11 cellular contexts compared by ENCODE assay signal in the genomic region with DNA sequence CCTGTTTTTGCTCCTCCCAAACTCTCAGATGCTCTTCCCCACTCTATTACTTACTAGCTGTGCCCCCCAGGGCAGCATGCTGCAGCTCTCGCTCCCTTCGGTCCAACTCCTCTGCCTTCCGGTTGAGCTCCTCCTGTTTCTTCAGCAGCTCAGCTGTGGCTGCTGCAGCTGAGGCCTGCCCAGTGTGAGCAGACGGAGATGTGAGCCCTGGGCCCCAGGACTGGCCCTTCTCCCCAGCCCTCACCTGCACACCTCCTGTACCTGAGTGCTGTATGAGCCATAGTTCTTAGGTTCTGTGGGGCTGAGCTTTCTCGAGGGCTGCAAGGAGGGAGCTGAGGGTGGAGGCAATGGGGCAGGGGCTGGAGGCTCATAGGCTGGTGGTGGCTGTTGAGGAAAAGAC. TPM values are rescaled to one million over a fixed set of nuclear protein-coding genes. Genes with fewer than 3 reads are reported as not detected.
A peak's percentile ranks its signal among the peaks of the same experiment; 100 is the strongest.
DNase-seq lines count a peak whose midpoint lies in the region; ATAC-seq and TF ChIP-seq lines count a peak whose summit lies in the region.
"Had no signal": no experiment of that assay in that cellular context is flagged by ENCODE, and none has a peak within 500 bp of the region (broad histone marks: within the 10 kb centered on the region; RNA-seq: fewer than 3 reads in every experiment).

No MANE protein-coding gene starts in this region.

- no peak overlapping the region for H2AFZ ChIP-seq in GM23338

- H3K36me3 ChIP-seq in GM23338 (ENCODE audit: insufficient read depth) (peaks cover 33% of the 10 kb centered on the region), thyroid gland (peaks cover 22 to 26% of the 10 kb centered on the region in 2 donors)

- no peak overlapping the region for H3K27ac ChIP-seq in CD4-positive, alpha-beta T cell (ENCODE audit: low read depth, low read length)
- H3K27ac ChIP-seq in GM23338 (ENCODE audit: low read depth) (no peak overlapping the region), thyroid gland (no peak overlapping the region)

- no peaks in the 10 kb centered on the region for H4K20me1 ChIP-seq in GM23338 (replicated peaks; ENCODE audit: insufficient read depth)

- no peaks in the 10 kb centered on the region for H3K9me3 ChIP-seq in CD4-positive, alpha-beta T cell (ENCODE audit: control insufficient read depth, low read length)
- no peaks in the 10 kb centered on the region for H3K9me3 ChIP-seq in thyroid gland
- H3K9me3 ChIP-seq: sigmoid colon had no signal

- TF ChIP-seq POLR2A in thyroid gland (IDR thresholded peaks at IDR 0.05), result no peak

- no peaks in the 10 kb centered on the region for H3K27me3 ChIP-seq in CD4-positive, alpha-beta T cell (ENCODE audit: control insufficient read depth, insufficient read depth, low read length)
- H3K27me3 ChIP-seq in GM23338 (ENCODE audit: insufficient read depth) (no peaks in the 10 kb centered on the region), thyroid gland (no peaks in the 10 kb centered on the region)
- H3K27me3 ChIP-seq: sigmoid colon had no signal

- no peak for DNase-seq in CD4-positive, alpha-beta T cell
- DNase-seq in GM23338 (ENCODE audit: low spot score), result no peak
- DNase-seq in activated T-helper 1 cell treated with anti-CD3 and anti-CD28 coated beads, Interleukin-12 subunit alpha, Interleukin-12 subunit beta, Interleukin-2, Interleukin-4 antibody, amounts not matched to agents 30 ng/mL and 10 ng/mL and 1 ng/mL, durations not matched to agents 14 hours and 24 hours and 36 hours (ENCODE audit: low spot score), result no peak
- DNase-seq in naive B cell, result no peak
- no peak for DNase-seq in RKO (ENCODE audit: low spot score)
- no peak for DNase-seq in thyroid gland
- DNase-seq: COR-L47, islet precursor cell, NCI-H2107, sigmoid colon had no signal

- POLR2A ChIA-PET in CD4-positive, alpha-beta T cell (lab: Charles Lee), result interaction anchor here (0.7 to 5.7 kb wide), 5 partner anchors 9 to 586 kb away, joined by 3 to 54 read pairs (median 19); a partner anchor contains a TSS

- WGBS in thyroid gland, 2 donors, result 89 to 92% methylated on average over 5 of the region's 5 CpGs

- ATAC-seq in CD4-positive, alpha-beta T cell (ENCODE audit: poor library complexity), result no peak
- ATAC-seq in GM23338 (no peak), naive B cell (ENCODE audit: low read depth in 2 of 2) (no peak), HG02938 (IDR thresholded peaks at IDR 0.05; ENCODE audit: unreplicated experiment) (no peak)

- peak overlapping the region; percentile 42 for H3K4me3 Mint-ChIP-seq in CD4-positive, alpha-beta T cell
- H3K4me3 Mint-ChIP-seq in GM23338 (peak overlapping the region; percentile 94; the same call in 1 of the 3 replicates), naive B cell (peak overlapping the region in 5 of 8 donors; percentile 72 to 97 (median 91))
- peak overlapping the region; percentile 90 for H3K4me3 Mint-ChIP-seq in activated T-helper 1 cell treated with anti-CD3 and anti-CD28 coated beads, Interleukin-12 subunit alpha, Interleukin-12 subunit beta, Interleukin-2, Interleukin-4 antibody, amounts not matched to agents 30 ng/mL and 10 ng/mL and 1 ng/mL, durations not matched to agents 14 hours and 24 hours and 36 hours

- CTCF ChIA-PET in CD4-positive, alpha-beta T cell (lab: Charles Lee), result interaction anchor here (0.6 to 4.5 kb wide), 2 partner anchors 10 to 184 kb away, joined by 3 to 47 read pairs; no protein-coding TSS in a partner anchor

- H3K36me3 Mint-ChIP-seq in CD4-positive, alpha-beta T cell (ENCODE audit: low read depth), result peaks cover 82% of the 10 kb centered on the region
- peaks cover 57% of the 10 kb centered on the region for H3K36me3 Mint-ChIP-seq in GM23338 (ENCODE audit: low read depth)
- peaks cover 55% of the 10 kb centered on the region for H3K36me3 Mint-ChIP-seq in activated T-helper 1 cell treated with anti-CD3 and anti-CD28 coated beads, Interleukin-12 subunit alpha, Interleukin-12 subunit beta, Interleukin-2, Interleukin-4 antibody, amounts not matched to agents 30 ng/mL and 10 ng/mL and 1 ng/mL, durations not matched to agents 14 hours and 24 hours and 36 hours (ENCODE audit: low read depth)
- peaks cover 6 to 10% of the 10 kb centered on the region in 2 donors for H3K36me3 Mint-ChIP-seq in naive B cell

- peaks cover 43% of the 10 kb centered on the region for H3F3A ChIP-seq in GM23338 (replicated peaks; ENCODE audit: low read depth)

- H3K27me3 Mint-ChIP-seq in CD4-positive, alpha-beta T cell, result no peaks in the 10 kb centered on the region
- H3K27me3 Mint-ChIP-seq in GM23338 (ENCODE audit: insufficient read depth, low read depth, poor library complexity), result peaks cover 20% of the 10 kb centered on the region
- no peaks in the 10 kb centered on the region for H3K27me3 Mint-ChIP-seq in activated T-helper 1 cell treated with anti-CD3 and anti-CD28 coated beads, Interleukin-12 subunit alpha, Interleukin-12 subunit beta, Interleukin-2, Interleukin-4 antibody, amounts not matched to agents 30 ng/mL and 10 ng/mL and 1 ng/mL, durations not matched to agents 14 hours and 24 hours and 36 hours (ENCODE audit: insufficient read depth)
- no peaks in the 10 kb centered on the region for H3K27me3 Mint-ChIP-seq in naive B cell

- H3K4me1 ChIP-seq in GM23338 (ENCODE audit: insufficient read depth) (peaks cover 13% of the 10 kb centered on the region), thyroid gland (peaks cover 12 to 19% of the 10 kb centered on the region in 2 donors)

- peak overlapping the region; percentile 24 for H3K27ac Mint-ChIP-seq in CD4-positive, alpha-beta T cell
- H3K27ac Mint-ChIP-seq in GM23338 (no peak overlapping the region), naive B cell (peak overlapping the region in 4 of 6 donors; percentile 6 to 88 (median 66))
- peak overlapping the region; percentile 49 for H3K27ac Mint-ChIP-seq in activated T-helper 1 cell treated with anti-CD3 and anti-CD28 coated beads, Interleukin-12 subunit alpha, Interleukin-12 subunit beta, Interleukin-2, Interleukin-4 antibody, amounts not matched to agents 30 ng/mL and 10 ng/mL and 1 ng/mL, durations not matched to agents 14 hours and 24 hours and 36 hours

- no peak overlapping the region for H3K4me3 ChIP-seq in GM23338
- no peak overlapping the region for H3K4me3 ChIP-seq in thyroid gland (replicated peaks in 1 of 3)

- no peaks in the 10 kb centered on the region for H3K9me3 Mint-ChIP-seq in CD4-positive, alpha-beta T cell
- H3K9me3 Mint-ChIP-seq in GM23338, result peaks cover 7% of the 10 kb centered on the region; the same call in 1 of the 3 replicates
- no peaks in the 10 kb centered on the region for H3K9me3 Mint-ChIP-seq in activated T-helper 1 cell treated with anti-CD3 and anti-CD28 coated beads, Interleukin-12 subunit alpha, Interleukin-12 subunit beta, Interleukin-2, Interleukin-4 antibody, amounts not matched to agents 30 ng/mL and 10 ng/mL and 1 ng/mL, durations not matched to agents 14 hours and 24 hours and 36 hours
- no peaks in the 10 kb centered on the region for H3K9me3 Mint-ChIP-seq in naive B cell

- TF ChIP-seq CTCF in CD4-positive, alpha-beta T cell (IDR thresholded peaks at IDR 0.05), result no peak
- TF ChIP-seq CTCF in GM23338 (conservative IDR thresholded peaks at IDR 0.05; ENCODE audit: low read depth in 2 of 2) (no peak), thyroid gland (IDR thresholded peaks at IDR 0.05) (no peak)

- H3K4me2 ChIP-seq in GM23338, result no peak overlapping the region

- intact Hi-C loops in CD4-positive, alpha-beta T cell (cut with DNase I, micrococcal nuclease), result no loop called here
- intact Hi-C loops in activated T-helper 1 cell treated with anti-CD3 and anti-CD28 coated beads, Interleukin-12 subunit alpha, Interleukin-12 subunit beta, Interleukin-2, Interleukin-4 antibody, amounts not matched to agents 30 ng/mL and 10 ng/mL and 1 ng/mL, durations not matched to agents 14 hours and 24 hours and 36 hours (cut with micrococcal nuclease), result loop anchor here (5.0 kb wide), 2 partner anchors 53 to 427 kb away; a partner anchor contains a TSS
- intact Hi-C loops in thyroid gland (cut with DNase I), result no loop called here

- H3K9me2 ChIP-seq in GM23338 (ENCODE audit: insufficient read depth), result no peaks in the 10 kb centered on the region

- H3K4me1 Mint-ChIP-seq in CD4-positive, alpha-beta T cell (ENCODE audit: low read depth), result peaks cover 54% of the 10 kb centered on the region
- H3K4me1 Mint-ChIP-seq in GM23338, result peaks cover 21% of the 10 kb centered on the region
- peaks cover 52% of the 10 kb centered on the region for H3K4me1 Mint-ChIP-seq in activated T-helper 1 cell treated with anti-CD3 and anti-CD28 coated beads, Interleukin-12 subunit alpha, Interleukin-12 subunit beta, Interleukin-2, Interleukin-4 antibody, amounts not matched to agents 30 ng/mL and 10 ng/mL and 1 ng/mL, durations not matched to agents 14 hours and 24 hours and 36 hours (ENCODE audit: low read depth)
- peaks cover 40 to 50% (median 50%) of the 10 kb centered on the region in 3 donors for H3K4me1 Mint-ChIP-seq in naive B cell

- peaks cover 10% of the 10 kb centered on the region for H3K79me2 ChIP-seq in GM23338 (replicated peaks; ENCODE audit: insufficient read depth)

RNA-seq across cellular contexts. Expression of a gene that starts 1.9 kb away (rescaled TPM):
- 10 to 100 TPM; 54.8 to 55.6 TPM for total RNA-seq in CD4-positive, alpha-beta T cell
- 47.2 and 52.5 TPM in 2 replicates for total RNA-seq in GM23338 (2014; rRNA removed; shearing (Covaris generic))
- polyA plus RNA-seq in GM23338 (2016; fragmentation: Nextera tagmentation; extraction: Ambion mirVana) (38.3 and 50.5 TPM in 2 replicates), naive B cell (ENCODE audit: low read depth in 6 of 6) (100 to 1,000 TPM; 100 to 142 (median 125) TPM)
- 147 and 168 TPM in 2 replicates for total RNA-seq in activated T-helper 1 cell treated with anti-CD3 and anti-CD28 coated beads, Interleukin-12 subunit alpha, Interleukin-12 subunit beta, Interleukin-2, Interleukin-4 antibody, amounts not matched to agents 30 ng/mL and 10 ng/mL and 1 ng/mL, durations not matched to agents 14 hours and 24 hours and 36 hours
- 10 to 100 TPM; 51.9 to 73.5 (median 62.7) TPM for total RNA-seq in thyroid gland

RNA-seq across cellular contexts. Expression of a gene that starts 5.0 kb away (rescaled TPM):
- 1 to 10 TPM; 6.6 to 8.3 TPM for total RNA-seq in CD4-positive, alpha-beta T cell
- 34.7 and 46.3 TPM in 2 replicates for total RNA-seq in GM23338 (2014; rRNA removed; shearing (Covaris generic))
- 18.6 and 19.5 TPM in 2 replicates for polyA plus RNA-seq in GM23338 (2016; fragmentation: Nextera tagmentation; extraction: Ambion mirVana)
- 40.3 and 45.5 TPM in 2 replicates for total RNA-seq in activated T-helper 1 cell treated with anti-CD3 and anti-CD28 coated beads, Interleukin-12 subunit alpha, Interleukin-12 subunit beta, Interleukin-2, Interleukin-4 antibody, amounts not matched to agents 30 ng/mL and 10 ng/mL and 1 ng/mL, durations not matched to agents 14 hours and 24 hours and 36 hours
- 1 to 10 TPM in 3 of 6 donors, under 1 TPM in 3; 0.54 to 1.7 (median 1.2) TPM for polyA plus RNA-seq in naive B cell (ENCODE audit: low read depth in 6 of 6)
- total RNA-seq in thyroid gland, result 10 to 100 TPM in 1 of 4 donors, 1 to 10 TPM in 3; 5.6 to 12.0 (median 7.8) TPM

RNA-seq across cellular contexts. Expression of a gene that starts 13.0 kb away (rescaled TPM):
- 10 to 100 TPM; 48.1 to 49.8 TPM for total RNA-seq in CD4-positive, alpha-beta T cell
- total RNA-seq in GM23338 (2014; rRNA removed; shearing (Covaris generic)), result 40.4 and 54.6 TPM in 2 replicates
- polyA plus RNA-seq in GM23338 (2016; fragmentation: Nextera tagmentation; extraction: Ambion mirVana) (23.9 and 27.2 TPM in 2 replicates), naive B cell (ENCODE audit: low read depth in 6 of 6) (10 to 100 TPM; 11.6 to 28.2 (median 18.1) TPM)
- 87.0 and 91.6 TPM in 2 replicates for total RNA-seq in activated T-helper 1 cell treated with anti-CD3 and anti-CD28 coated beads, Interleukin-12 subunit alpha, Interleukin-12 subunit beta, Interleukin-2, Interleukin-4 antibody, amounts not matched to agents 30 ng/mL and 10 ng/mL and 1 ng/mL, durations not matched to agents 14 hours and 24 hours and 36 hours
- 10 to 100 TPM; 40.0 to 61.6 (median 56.2) TPM for total RNA-seq in thyroid gland

RNA-seq across cellular contexts. Expression of a gene that starts 17.0 kb away (rescaled TPM):
- total RNA-seq in CD4-positive, alpha-beta T cell, result 1 to 10 TPM; 1.3 to 1.8 TPM
- 3.5 and 4.9 TPM in 2 replicates for total RNA-seq in GM23338 (2014; rRNA removed; shearing (Covaris generic))
- polyA plus RNA-seq in GM23338 (2016; fragmentation: Nextera tagmentation; extraction: Ambion mirVana) (3.4 and 4.6 TPM in 2 replicates), naive B cell (ENCODE audit: low read depth in 6 of 6) (under 1 TPM in 2 of 6 donors, not detected in 4; 0.08 to 0.33 TPM)
- 2.5 and 3.3 TPM in 2 replicates for total RNA-seq in activated T-helper 1 cell treated with anti-CD3 and anti-CD28 coated beads, Interleukin-12 subunit alpha, Interleukin-12 subunit beta, Interleukin-2, Interleukin-4 antibody, amounts not matched to agents 30 ng/mL and 10 ng/mL and 1 ng/mL, durations not matched to agents 14 hours and 24 hours and 36 hours
- 1 to 10 TPM; 1.5 to 2.9 (median 2.2) TPM for total RNA-seq in thyroid gland

RNA-seq across cellular contexts. Expression of a gene that starts 41.0 kb away (rescaled TPM):
- total RNA-seq in CD4-positive, alpha-beta T cell, result not detected
- total RNA-seq in GM23338 (2014; rRNA removed; shearing (Covaris generic)), result 3.3 and 3.7 TPM in 2 replicates
- polyA plus RNA-seq in GM23338 (2016; fragmentation: Nextera tagmentation; extraction: Ambion mirVana) (1.5 and 2.0 TPM in 2 replicates), naive B cell (ENCODE audit: low read depth in 6 of 6) (not detected)
- total RNA-seq in activated T-helper 1 cell treated with anti-CD3 and anti-CD28 coated beads, Interleukin-12 subunit alpha, Interleukin-12 subunit beta, Interleukin-2, Interleukin-4 antibody, amounts not matched to agents 30 ng/mL and 10 ng/mL and 1 ng/mL, durations not matched to agents 14 hours and 24 hours and 36 hours, result 0.05 and 0.15 TPM in 2 replicates
- not detected for total RNA-seq in thyroid gland
- total RNA-seq: sigmoid colon had no signal

Comparison
In these comparisons a context has a peak if more than half of its experiments do, and no peak if none do; other contexts are left out.
1. H3K4me3 Mint-ChIP-seq: peak in every context shown above with its lines; median percentile 94 in GM23338; 91 in naive B cell; 90 in activated T-helper 1 cell treated with anti-CD3 and anti-CD28 coated beads, Interleukin-12 subunit alpha, Interleukin-12 subunit beta, Interleukin-2, Interleukin-4 antibody, amounts not matched to agents 30 ng/mL and 10 ng/mL and 1 ng/mL, durations not matched to agents 14 hours and 24 hours and 36 hours; 42 in CD4-positive, alpha-beta T cell.